ENCODE assay signal across 8 cellular contexts in genomic region chr10:35336084-35336831, GRCh38. TPM values are rescaled to one million over a fixed set of nuclear protein-coding genes. Genes with fewer than 3 reads are reported as not detected.
DNase-seq lines count a peak whose midpoint lies in the region; ATAC-seq, FAIRE-seq and TF ChIP-seq lines count a peak whose summit lies in the region.

CCNY (plus strand) TSS chr10:35336509; CDS start chr10:35337054, 545 bp downstream.

- peak within 1 kb of the TSS; percentile 100 for H3K4me2 ChIP-seq in endothelial cell of umbilical vein (ENCODE audit: insufficient read depth, low read length)

- H3K4me1 ChIP-seq in endothelial cell of umbilical vein (ENCODE audit: control insufficient read depth, extremely low read depth, insufficient read depth, low read length) = peaks cover 45% of the 10 kb centered on the region
- H3K4me1 ChIP-seq in mononuclear cell (ENCODE audit: insufficient read depth, low read length) = peaks cover 52% of the 10 kb centered on the region

- H3K79me2 ChIP-seq in endothelial cell of umbilical vein (ENCODE audit: control insufficient read depth, insufficient read depth, low read length) = peaks cover 89% of the 10 kb centered on the region

- dilution Hi-C loops in endothelial cell of umbilical vein (cut with MboI; ENCODE audit: extremely low pct_ligation_motif_present, low sequenced_read_pairs) = no loop called here

- H3K27me3 ChIP-seq in AG04450 (ENCODE audit: control insufficient read depth, insufficient read depth, low read length) (no peaks in the 10 kb centered on the region), endothelial cell of umbilical vein (ENCODE audit: control insufficient read depth in 2 of 2, insufficient read depth in 2 of 2, low read length in 2 of 2) (no peaks in the 10 kb centered on the region), mononuclear cell (ENCODE audit: insufficient read depth, low read length) (no peaks in the 10 kb centered on the region)

- H3K36me3 ChIP-seq in endothelial cell of umbilical vein (ENCODE audit: control insufficient read depth in 2 of 2, extremely low read depth in 1 of 2, insufficient read depth in 2 of 2, low read length in 2 of 2) = no peaks in the 10 kb centered on the region

- no peak for DNase-seq in AG04450 (ENCODE audit: low read depth, low spot score)
- DNase-seq in NOMO-1 (lab: John Stamatoyannopoulos, UW; ENCODE audit: unreplicated experiment in 2 of 2) = peak; percentile 53 to 54
- peak; percentile 82 for DNase-seq in activated CD8-positive, alpha-beta memory T cell treated with anti-CD3 and anti-CD28 coated beads, Interleukin-2, amount 50 U/mL, for 4 hours
- DNase-seq in endothelial cell of umbilical vein (ENCODE audit: low read depth, low spot score) = peak; percentile 67
- DNase-seq in stimulated activated CD8-positive, alpha-beta memory T cell treated with anti-CD3 and anti-CD28 coated beads, Interleukin-2, amount 100 ng/mL, for 48 hours (ENCODE audit: low read depth in 2 of 2) = peak; percentile 74 to 76

- BruUV-seq in endothelial cell of umbilical vein (replicated peaks; lab: Mats Ljungman, UMichigan) = no TSS peak

- CTCF ChIA-PET in AG04450 (lab: Charles Lee) = no interaction called here
- CTCF ChIA-PET in endothelial cell of umbilical vein (lab: Charles Lee) = interaction anchor here (1.4 to 1.6 kb wide), 2 partner anchors 43 to 227 kb away, joined by 3 to 5 read pairs; no protein-coding TSS in a partner anchor

- peak within 1 kb of the TSS; percentile 86 for H3K9ac ChIP-seq in endothelial cell of umbilical vein (replicated peaks; ENCODE audit: extremely low read depth, insufficient read depth, low read length)

- peak within 1 kb of the TSS; percentile 78 for H3K4me3 ChIP-seq in AG04450 (ENCODE audit: low read depth, low read length)
- peak within 1 kb of the TSS; percentile 72 to 97 (median 94) for H3K4me3 ChIP-seq in endothelial cell of umbilical vein (replicated peaks in 1 of 3; ENCODE audit: insufficient read depth in 1 of 3, low read depth in 1 of 3, low read length in 3 of 3)
- peak within 1 kb of the TSS; percentile 94 for H3K4me3 ChIP-seq in mononuclear cell (ENCODE audit: low read length)

- TF ChIP-seq CTCF in AG04450 (IDR thresholded peaks at IDR 0.05; ENCODE audit: low read depth, low read length) = no peak
- TF ChIP-seq CTCF in endothelial cell of umbilical vein (IDR thresholded peaks at IDR 0.05; ENCODE audit: extremely low read depth in 1 of 2, insufficient read depth in 1 of 2, low read depth in 1 of 2, low read length in 2 of 2) = no peak

- H3K9me1 ChIP-seq in endothelial cell of umbilical vein (replicated peaks; ENCODE audit: control insufficient read depth, extremely low read depth, insufficient read depth, low read length) = no peaks in the 10 kb centered on the region

- H3K9me3 ChIP-seq in AG04450 (ENCODE audit: control insufficient read depth, insufficient read depth, low read length) = no peaks in the 10 kb centered on the region; the same call in 1 of the 2 replicates
- H3K9me3 ChIP-seq in endothelial cell of umbilical vein (replicated peaks; ENCODE audit: control insufficient read depth, insufficient read depth, low read length) = no peaks in the 10 kb centered on the region
- H3K9me3 ChIP-seq in mononuclear cell (ENCODE audit: low read depth, low read length) = no peaks in the 10 kb centered on the region

- peak; percentile 62 for TF ChIP-seq POLR2A in endothelial cell of umbilical vein (IDR thresholded peaks at IDR 0.05; ENCODE audit: low read depth, low read length)

- peaks cover 27% of the 10 kb centered on the region for H4K20me1 ChIP-seq in endothelial cell of umbilical vein (replicated peaks; ENCODE audit: control insufficient read depth, extremely low read depth, insufficient read depth, low read length)

- POLR2A ChIA-PET in AG04450 (lab: Yijun Ruan, JAX) (interaction anchor here (0.6 kb wide), 1 partner anchor 55 kb away, joined by 10 read pairs; no protein-coding TSS in a partner anchor), endothelial cell of umbilical vein (lab: Charles Lee) (interaction anchor here (0.5 kb wide), 1 partner anchor 34 kb away, joined by 3 read pairs; no protein-coding TSS in a partner anchor)

- H2AFZ ChIP-seq in endothelial cell of umbilical vein (ENCODE audit: low read depth, low read length) = peak within 1 kb of the TSS; percentile 74

- peak; percentile 33 for FAIRE-seq in endothelial cell of umbilical vein (lab: Jason Lieb, UNC)

- ATAC-seq in GM18907 (IDR thresholded peaks at IDR 0.05; ENCODE audit: unreplicated experiment) (peak; percentile 65), HG03108 (IDR thresholded peaks at IDR 0.05; ENCODE audit: unreplicated experiment) (peak; percentile 55)

- intact Hi-C loops in endothelial cell of umbilical vein (cut with micrococcal nuclease) = loop anchor here (2.0 to 5.0 kb wide), 5 partner anchors 85 to 226 kb away; partner anchors contain the start of gene CREM

- no peak within 1 kb of the TSS for H3K27ac ChIP-seq in AG04450 (ENCODE audit: low read depth, low read length)
- H3K27ac ChIP-seq in endothelial cell of umbilical vein (ENCODE audit: insufficient read depth, low read depth, low read length) = peak within 1 kb of the TSS; percentile 63

TF ChIP-seq in endothelial cell of umbilical vein, 7 proteins besides CTCF, POLR2A, EP300 and RAD21:
- TF ChIP-seq EZH2 (IDR thresholded peaks at IDR 0.05; ENCODE audit: borderline replicate concordance, low read depth, low read length, severe bottlenecking) (no peak), POLR2AphosphoS5 (IDR thresholded peaks at IDR 0.05; ENCODE audit: insufficient read depth, low read depth, low read length) (peak; percentile 83)

RNA-seq across cellular contexts. Expression of gene CCNY, which starts in this region (rescaled TPM):
- polyA plus RNA-seq in AG04450 (2011; rRNA removed) (90.2 and 97.3 TPM in 2 replicates), endothelial cell of umbilical vein (38.9 and 61.5 TPM in 2 replicates)
- 91.1 and 94.3 TPM in 2 replicates for polyA minus RNA-seq in AG04450 (2011; rRNA and poly(A)+ RNA removed)
- total RNA-seq in endothelial cell of umbilical vein (99.3 and 107 TPM in 2 replicates), mononuclear cell (68.6 TPM)
- 43.8 and 59.1 TPM in 2 replicates for polyA plus RNA-seq in endothelial cell of umbilical vein (2011; cell fraction: cytosol; rRNA removed)
- polyA plus RNA-seq in endothelial cell of umbilical vein (2011; cell fraction: nucleus; rRNA removed) = 34.9 and 37.5 TPM in 2 replicates
- polyA plus RNA-seq in endothelial cell of umbilical vein (2012) = 110 and 111 TPM in 2 replicates
- 181 and 235 TPM in 2 replicates for polyA minus RNA-seq in endothelial cell of umbilical vein
- 12.6 TPM for polyA minus RNA-seq in endothelial cell of umbilical vein (2011; cell fraction: cytosol; rRNA and poly(A)+ RNA removed)
- 37.8 and 59.1 TPM in 2 replicates for polyA minus RNA-seq in endothelial cell of umbilical vein (2011; cell fraction: nucleus; rRNA and poly(A)+ RNA removed)
